8 cellular contexts compared by ENCODE assay signal in genomic region chr17:31549121-31549524, GRCh38.
A peak's percentile ranks its signal among the peaks of the same experiment; 100 is the strongest.
DNase-seq lines count a peak whose midpoint lies in the region; ATAC-seq, FAIRE-seq and TF ChIP-seq lines count a peak whose summit lies in the region.

No MANE protein-coding gene starts in this region.

- H3K27ac ChIP-seq in A549, result peak overlapping the region; percentile 93 to 98
- H3K27ac ChIP-seq in heart right ventricle, result peak overlapping the region; percentile 83 to 98 (median 94)

- no peak for TF ChIP-seq POLR2A in A549 (IDR thresholded peaks at IDR 0.05; ENCODE audit: low read length)

- no peaks in the 10 kb centered on the region for H3K9me3 Mint-ChIP-seq in activated CD8-positive, alpha-beta T cell treated with anti-CD3 and anti-CD28 coated beads for 36 hours

- H3K27me3 Mint-ChIP-seq in activated CD8-positive, alpha-beta T cell treated with anti-CD3 and anti-CD28 coated beads for 36 hours, result no peaks in the 10 kb centered on the region

- TF ChIP-seq RAD21 in A549 (conservative IDR thresholded peaks at IDR 0.05 in 1 of 2, IDR thresholded peaks at IDR 0.05 in 1 of 2), result no peak

- CTCF ChIA-PET in A549 (lab: Yijun Ruan, JAX), result interaction anchor here (0.8 to 15.1 kb wide), 7 partner anchors 9 to 296 kb away, joined by 3 to 377 read pairs (median 4); no protein-coding TSS in a partner anchor
- CTCF ChIA-PET in activated CD8-positive, alpha-beta T cell treated with anti-CD3 and anti-CD28 coated beads for 36 hours (lab: Charles Lee), result interaction anchor here (0.9 to 1.2 kb wide), 3 partner anchors 9 to 293 kb away, joined by 3 to 5 read pairs (median 3); no protein-coding TSS in a partner anchor

- no peak for FAIRE-seq in A549 (lab: Jason Lieb, UNC)

- H3K9me3 ChIP-seq in A549 (no peaks in the 10 kb centered on the region), heart right ventricle (no peaks in the 10 kb centered on the region)

- DNase-seq in A549 (ENCODE audit: low read depth in 1 of 2, low spot score in 1 of 2) (peak; percentile 49 to 70), GM06990 (ENCODE audit: extremely low read depth, insufficient read length) (no peak), heart right ventricle (no peak), retina (peak; percentile 53), NCI-H2081 (lab: John Stamatoyannopoulos, UW) (no peak), HuH-7 (ENCODE audit: low spot score) (no peak)
- peak; percentile 61 for DNase-seq in activated CD8-positive, alpha-beta T cell treated with anti-CD3 and anti-CD28 coated beads for 36 hours

- H3K36me3 ChIP-seq in GM06990 (ENCODE audit: control insufficient read depth, insufficient read depth, low read length), result no peaks in the 10 kb centered on the region
- H3K36me3 ChIP-seq in heart right ventricle, result no peaks in the 10 kb centered on the region

- intact Hi-C loops in activated CD8-positive, alpha-beta T cell treated with anti-CD3 and anti-CD28 coated beads for 36 hours (cut with micrococcal nuclease), result no loop called here
- intact Hi-C loops in heart right ventricle (cut with DNase I), result loop anchor here in 1 of 10 donors (1.0 to 2.0 kb wide), 2 partner anchors 9 to 352 kb away; partner anchors contain the start of gene UTP6

- H3K36me3 Mint-ChIP-seq in activated CD8-positive, alpha-beta T cell treated with anti-CD3 and anti-CD28 coated beads for 36 hours (ENCODE audit: low read depth), result peaks cover 6% of the 10 kb centered on the region

- H3K27me3 ChIP-seq in GM06990 (replicated peaks; ENCODE audit: control insufficient read depth, insufficient read depth, low read length) (no peaks in the 10 kb centered on the region; the same call in 1 of the 2 replicates), heart right ventricle (no peaks in the 10 kb centered on the region)

- H3K4me1 ChIP-seq in A549 (peaks cover 7% of the 10 kb centered on the region), heart right ventricle (peaks cover 0 to 19% (median 8%) of the 10 kb centered on the region in 9 donors)

- TF ChIP-seq EP300 in A549 (IDR thresholded peaks at IDR 0.05), result no peak

- whole genome bisulfite sequencing in A549 (ENCODE audit: missing lambda C conversion rate), result 0% methylated on average over 17 of the region's 18 CpGs
- 0% methylated on average over 18 of the region's 18 CpGs for WGBS in heart right ventricle, 2 donors

- H3K4me2 ChIP-seq in A549, result peak overlapping the region; percentile 99

- peak overlapping the region; percentile 94 for H3K27ac Mint-ChIP-seq in activated CD8-positive, alpha-beta T cell treated with anti-CD3 and anti-CD28 coated beads for 36 hours

- H3K4me3 ChIP-seq in A549 (peak overlapping the region; percentile 85), GM06990 (replicated peaks; ENCODE audit: low read depth, low read length) (peak overlapping the region; percentile 96), heart right ventricle (peak overlapping the region; percentile 55 to 93 (median 80))

- TF ChIP-seq CTCF in A549 (IDR thresholded peaks at IDR 0.05) (no peak), GM06990 (IDR thresholded peaks at IDR 0.05; ENCODE audit: insufficient read depth, low read length, poor library complexity, severe bottlenecking) (no peak), heart right ventricle (IDR thresholded peaks at IDR 0.05) (no peak)
- TF ChIP-seq CTCF in activated CD8-positive, alpha-beta T cell treated with anti-CD3 and anti-CD28 coated beads for 36 hours (IDR thresholded peaks at IDR 0.05), result no peak

- H3K4me3 Mint-ChIP-seq in activated CD8-positive, alpha-beta T cell treated with anti-CD3 and anti-CD28 coated beads for 36 hours, result peak overlapping the region; percentile 87

- POLR2A ChIA-PET in A549 (lab: Yijun Ruan, JAX), result interaction anchor here (0.9 to 1.5 kb wide), 3 partner anchors 9 to 293 kb away, joined by 3 to 5 read pairs (median 4); no protein-coding TSS in a partner anchor
- POLR2A ChIA-PET in activated CD8-positive, alpha-beta T cell treated with anti-CD3 and anti-CD28 coated beads for 36 hours (lab: Charles Lee), result interaction anchor here (0.6 to 2.2 kb wide), 11 partner anchors 9 to 239 kb away, joined by 3 to 12 read pairs (median 4); no protein-coding TSS in a partner anchor

- peaks cover 17% of the 10 kb centered on the region for H3K4me1 Mint-ChIP-seq in activated CD8-positive, alpha-beta T cell treated with anti-CD3 and anti-CD28 coated beads for 36 hours (ENCODE audit: low read depth)

- ATAC-seq in A549 (peak; percentile 28 to 44), HG03442 (IDR thresholded peaks at IDR 0.05; ENCODE audit: unreplicated experiment) (peak; percentile 16), heart right ventricle (peak in 6 of 8 donors; percentile 8 to 56 (median 28))
- peak; percentile 25 for ATAC-seq in activated CD8-positive, alpha-beta T cell treated with anti-CD3 and anti-CD28 coated beads for 36 hours

TF ChIP-seq in A549, 52 proteins besides CTCF, POLR2A, EP300 and RAD21:
- no peak for TF ChIP-seq TFCP2L1 (CRISPR knock-in tag; IDR thresholded peaks at IDR 0.05)
- TF ChIP-seq CBX8 (IDR thresholded peaks at IDR 0.05), result no peak
- TF ChIP-seq KDM1A (IDR thresholded peaks at IDR 0.05; ENCODE audit: low read depth), result no peak
- no peak for TF ChIP-seq ZFP36 (IDR thresholded peaks at IDR 0.05; ENCODE audit: borderline replicate concordance, partially characterized antibody)
- TF ChIP-seq HOXA7 (CRISPR knock-in tag; IDR thresholded peaks at IDR 0.05), result no peak
- no peak for TF ChIP-seq FOSL2 (IDR thresholded peaks at IDR 0.05)
- TF ChIP-seq FOSL2 (CRISPR knock-in tag; IDR thresholded peaks at IDR 0.05), result no peak
- peak; percentile 24; the same call in 1 of the 2 replicates for TF ChIP-seq E2F6 (IDR thresholded peaks at IDR 0.05; ENCODE audit: borderline replicate concordance, low read depth)
- TF ChIP-seq USF2 (IDR thresholded peaks at IDR 0.05), result peak; percentile 60
- TF ChIP-seq MAZ (IDR thresholded peaks at IDR 0.05; ENCODE audit: borderline replicate concordance, low read depth, low read length), result no peak
- no peak for TF ChIP-seq SREBF2 (IDR thresholded peaks at IDR 0.05)
- TF ChIP-seq MAX (IDR thresholded peaks at IDR 0.05), result peak; percentile 67; the same call in 1 of the 2 replicates
- no peak for TF ChIP-seq POLR2AphosphoS2 (conservative IDR thresholded peaks at IDR 0.05; ENCODE audit: low read length)
- TF ChIP-seq RFX5 (IDR thresholded peaks at IDR 0.05), result no peak
- TF ChIP-seq TP53 (CRISPR knock-in tag; IDR thresholded peaks at IDR 0.05), result no peak
- no peak for TF ChIP-seq NFE2L2 (conservative IDR thresholded peaks at IDR 0.05; ENCODE audit: low read length)
- no peak for TF ChIP-seq SMC3 (IDR thresholded peaks at IDR 0.05)
- TF ChIP-seq EHF (CRISPR knock-in tag; IDR thresholded peaks at IDR 0.05), result no peak
- TF ChIP-seq HMGXB4 (CRISPR knock-in tag; IDR thresholded peaks at IDR 0.05; ENCODE audit: borderline replicate concordance), result no peak

Comparison
In these comparisons a context has a peak if more than half of its experiments do, and no peak if none do; other contexts are left out.
1. DNase-seq: peak in A549 (2 of 2), activated CD8-positive, alpha-beta T cell treated with anti-CD3 and anti-CD28 coated beads for 36 hours (single experiment) and retina (single experiment); none in GM06990 (single experiment), heart right ventricle (0 of 2), NCI-H2081 (0 of 2) and HuH-7 (single experiment).
2. Peak in every context shown above with its lines, with median percentiles within 50 percentile points of each other: ATAC-seq and H3K4me3 ChIP-seq.